9 cellular contexts compared by ENCODE assay signal in genomic region chr13:57036290-57036689, GRCh38.
"Had no signal": no experiment of that assay in that cellular context is flagged by ENCODE, and none has a peak within 500 bp of the region (broad histone marks: within the 10 kb centered on the region; RNA-seq: fewer than 3 reads in every experiment).

No MANE protein-coding gene starts in this region.

- H2AFZ ChIP-seq: GM23248, GM23338 had no signal

- H3K36me3 ChIP-seq: HAP-1 had no signal

- H3K27ac ChIP-seq: GM23248 had no signal

- H3K27ac Mint-ChIP-seq: GM23338, H9, HFFc6 had no signal

- H3K4me3 ChIP-seq: GM23248, GM23338, HAP-1 had no signal

- DNase-seq: GM23248, GOT3, H7, H9, HCEC 1CT, HFFc6 had no signal

- H3K9ac ChIP-seq: GM23248 had no signal

- ATAC-seq: GM23338, HCT116 had no signal

- H3K4me1 Mint-ChIP-seq: GM23338, H9 had no signal

- H3K9me3 ChIP-seq: HAP-1 had no signal

- H3K4me2 ChIP-seq: GM23338 had no signal

- H3K4me3 Mint-ChIP-seq: GM23338, H9, HFFc6 had no signal
